13 cellular contexts compared by ENCODE assay signal in genomic region chr11:102320679-102321078, GRCh38. TPM values are rescaled to one million over a fixed set of nuclear protein-coding genes. Genes with fewer than 3 reads are reported as not detected.
DNase-seq lines count a peak whose midpoint lies in the region; ATAC-seq, FAIRE-seq and TF ChIP-seq lines count a peak whose summit lies in the region.
"Had no signal": no experiment of that assay in that cellular context is flagged by ENCODE, and none has a peak within 500 bp of the region (broad histone marks: within the 10 kb centered on the region; RNA-seq: fewer than 3 reads in every experiment).

No MANE protein-coding gene starts in this region.

- SMC1A ChIA-PET in GM12878 (lab: Charles Lee; ENCODE audit: uncharacterized antibody, unreplicated experiment): interaction anchor here (1.0 to 13.5 kb wide), 12 partner anchors 12 to 344 kb away, joined by 3 to 255 read pairs (median 5); no protein-coding TSS in a partner anchor

- ATAC-seq in GM12878: peak; percentile 4
- no peak for ATAC-seq in naive thymus-derived CD4-positive, alpha-beta T cell
- ATAC-seq in GM21381 (IDR thresholded peaks at IDR 0.05; ENCODE audit: unreplicated experiment): no peak
- ATAC-seq in HG03139 (IDR thresholded peaks at IDR 0.05; ENCODE audit: unreplicated experiment): no peak

- no peak for TF ChIP-seq RAD21 in GM12878 (IDR thresholded peaks at IDR 0.05; ENCODE audit: insufficient read depth, low read depth, low read length)

- no peak overlapping the region for H2AFZ ChIP-seq in GM12878 (ENCODE audit: control insufficient read depth, low read depth, low read length)

- no TSS peak for BruUV-seq in GM12878 (replicated peaks; lab: Mats Ljungman, UMichigan)

- no peak for TF ChIP-seq CTCF in GM12878 (IDR thresholded peaks at IDR 0.05 in 2 of 3, conservative IDR thresholded peaks at IDR 0.05 in 1 of 3; ENCODE audit: control insufficient read depth in 2 of 3, extremely low read depth in 1 of 3, insufficient read depth in 1 of 3, low read depth in 3 of 3, low read length in 3 of 3)

- H3K9ac ChIP-seq in GM12878 (ENCODE audit: control insufficient read depth, insufficient read depth, low read length): peak overlapping the region; percentile 85

- H4K20me1 ChIP-seq in GM12878 (ENCODE audit: control insufficient read depth, insufficient read depth): no peaks in the 10 kb centered on the region

- FAIRE-seq in GM12878 (lab: Jason Lieb, UNC): no peak

- RAD21 ChIA-PET in GM12878 (lab: Charles Lee; ENCODE audit: unreplicated experiment): interaction anchor here (0.7 to 5.0 kb wide), 9 partner anchors 8 to 345 kb away, joined by 3 to 61 read pairs (median 4); no protein-coding TSS in a partner anchor

- peaks cover 0 to 48% (median 19%) of the 10 kb centered on the region in 5 donors for H3K36me3 Mint-ChIP-seq in naive thymus-derived CD4-positive, alpha-beta T cell

- H3K27me3 Mint-ChIP-seq in naive thymus-derived CD4-positive, alpha-beta T cell: peaks cover 0 to 2% (median 0%) of the 10 kb centered on the region in 5 donors

- no peaks in the 10 kb centered on the region; the same call in 2 of the 3 replicates for H3K9me3 ChIP-seq in GM12878 (replicated peaks; ENCODE audit: control insufficient read depth, insufficient read depth, low read length)
- no peaks in the 10 kb centered on the region for H3K9me3 ChIP-seq in naive thymus-derived CD4-positive, alpha-beta T cell (ENCODE audit: control insufficient read depth in 2 of 3, low read length in 3 of 3)
- H3K9me3 ChIP-seq: neutrophil had no signal

- in situ Hi-C loops in GM12878 (cut with MboI): no loop called here

- peak overlapping the region; percentile 97 for H3K27ac ChIP-seq in GM12878 (ENCODE audit: control insufficient read depth, insufficient read depth)
- peak overlapping the region; percentile 97 for H3K27ac ChIP-seq in naive thymus-derived CD4-positive, alpha-beta T cell (ENCODE audit: low read depth, low read length)
- H3K27ac ChIP-seq: neutrophil had no signal

- H3K4me3 ChIP-seq in GM12878: peak overlapping the region; percentile 76
- H3K4me3 ChIP-seq in naive thymus-derived CD4-positive, alpha-beta T cell (ENCODE audit: low read length): peak overlapping the region; percentile 74

- no peak for TF ChIP-seq EP300 in GM12878 (IDR thresholded peaks at IDR 0.05; ENCODE audit: borderline replicate concordance in 1 of 2, control insufficient read depth in 1 of 2, low read depth in 2 of 2, low read length in 2 of 2)

- H3K4me2 ChIP-seq in GM12878 (ENCODE audit: control insufficient read depth, insufficient read depth): peak overlapping the region; percentile 92

- peaks cover 0 to 8% of the 10 kb centered on the region in 2 experiments; a peak in 3 of 4 replicates for H3K36me3 ChIP-seq in GM12878 (ENCODE audit: control insufficient read depth in 2 of 2, insufficient read depth in 2 of 2, low read length in 1 of 2)
- H3K36me3 ChIP-seq in naive thymus-derived CD4-positive, alpha-beta T cell (ENCODE audit: control insufficient read depth in 2 of 3, insufficient read depth in 3 of 3, low read length in 3 of 3): peaks cover 0 to 8% (median 0%) of the 10 kb centered on the region in 3 experiments
- H3K36me3 ChIP-seq: neutrophil had no signal

- H3K27me3 ChIP-seq in GM12878 (replicated peaks in 1 of 2; ENCODE audit: control insufficient read depth in 2 of 2, insufficient read depth in 2 of 2, low read length in 1 of 2): no peaks in the 10 kb centered on the region
- H3K27me3 ChIP-seq in naive thymus-derived CD4-positive, alpha-beta T cell (ENCODE audit: control insufficient read depth in 2 of 2, insufficient read depth in 2 of 2, low read length in 2 of 2): no peaks in the 10 kb centered on the region
- H3K27me3 ChIP-seq: neutrophil had no signal

- H3K27ac Mint-ChIP-seq in naive thymus-derived CD4-positive, alpha-beta T cell: peak overlapping the region; percentile 80 to 99 (median 94)

- peaks cover 0 to 6% (median 0%) of the 10 kb centered on the region in 11 donors for H3K9me3 Mint-ChIP-seq in naive thymus-derived CD4-positive, alpha-beta T cell

- CTCF ChIA-PET in GM12878 (lab: Yijun Ruan, JAX): interaction anchor here (0.5 to 4.8 kb wide), 10 partner anchors 21 to 678 kb away, joined by 3 to 86 read pairs (median 4); no protein-coding TSS in a partner anchor
- CTCF ChIA-PET in naive thymus-derived CD4-positive, alpha-beta T cell (lab: Charles Lee): interaction anchor here (0.7 to 17.6 kb wide), 2 partner anchors 15 to 27 kb away, joined by 3 to 354 read pairs; no protein-coding TSS in a partner anchor

- TF ChIP-seq POLR2A in GM19099 (IDR thresholded peaks at IDR 0.05; ENCODE audit: extremely low read depth, insufficient read length, low read depth) (peak; percentile 37), GM12878 (IDR thresholded peaks at IDR 0.05; ENCODE audit: low read depth, low read length) (no peak)

- DNase-seq in Ammon's horn (ENCODE audit: low spot score) (peak; percentile 71), GM12878 (ENCODE audit: low read depth, low spot score) (no peak), glomerular visceral epithelial cell (ENCODE audit: extremely low spot score) (no peak), SHP77 treated with DMSO at 0.1 percent for 48 hours (lab: John Stamatoyannopoulos, UW) (no peak)
- DNase-seq in naive thymus-derived CD4-positive, alpha-beta T cell: no peak
- DNase-seq: COR-L47, HCEC 1CT, NCI-H1436 treated with DMSO at 0.1 percent for 48 hours, RPMI8226 had no signal

- intact Hi-C loops in GM12878 (cut with micrococcal nuclease; ENCODE audit: unreplicated experiment): no loop called here
- intact Hi-C loops in naive thymus-derived CD4-positive, alpha-beta T cell (cut with micrococcal nuclease): no loop called here

- peak overlapping the region; percentile 85 to 98 (median 96) for H3K4me3 Mint-ChIP-seq in naive thymus-derived CD4-positive, alpha-beta T cell

- POLR2A ChIA-PET in GM12878 (lab: Charles Lee): interaction anchor here (0.6 to 2.8 kb wide), 5 partner anchors 8 to 291 kb away, joined by 3 to 10 read pairs (median 4); no protein-coding TSS in a partner anchor
- POLR2A ChIA-PET in naive thymus-derived CD4-positive, alpha-beta T cell (lab: Charles Lee): interaction anchor here (1.0 to 2.1 kb wide), 6 partner anchors 9 to 40 kb away, joined by 3 to 11 read pairs (median 4); no protein-coding TSS in a partner anchor

- 0 out of 2 replicates have a peak, but pooled peaks cover 3% of the 10 kb centered on the region for H3K4me1 ChIP-seq in GM12878 (ENCODE audit: control insufficient read depth, insufficient read depth, low read length)
- peaks cover 32 to 48% of the 10 kb centered on the region in 2 donors for H3K4me1 ChIP-seq in naive thymus-derived CD4-positive, alpha-beta T cell (ENCODE audit: control insufficient read depth in 2 of 2, insufficient read depth in 2 of 2, low read length in 2 of 2)

- peaks cover 86% of the 10 kb centered on the region for H3K79me2 ChIP-seq in GM12878 (ENCODE audit: control insufficient read depth, insufficient read depth, low read length)

- peaks cover 46 to 86% (median 68%) of the 10 kb centered on the region in 7 donors for H3K4me1 Mint-ChIP-seq in naive thymus-derived CD4-positive, alpha-beta T cell

TF ChIP-seq in GM12878, 131 proteins besides CTCF, POLR2A, EP300 and RAD21 (continues in another document):
- no peak for TF ChIP-seq MEF2A (IDR thresholded peaks at IDR 0.05; ENCODE audit: insufficient read depth, low read depth, low read length)
- TF ChIP-seq YBX1 (IDR thresholded peaks at IDR 0.05): no peak
- no peak for TF ChIP-seq KDM1A (IDR thresholded peaks at IDR 0.05; ENCODE audit: borderline replicate concordance)
- TF ChIP-seq ZNF217 (IDR thresholded peaks at IDR 0.05): no peak
- no peak for TF ChIP-seq HDGF (IDR thresholded peaks at IDR 0.05)

RNA-seq across cellular contexts. Expression of gene BIRC3, which starts 3.4 kb away (rescaled TPM):
- 365 and 388 TPM in 2 replicates for total RNA-seq in GM12878 (2013; cell fraction: nucleolus; rRNA removed)
- total RNA-seq in GM12878 (2014; rRNA removed): 79.4 and 101 TPM in 2 replicates
- 134 and 136 TPM in 2 replicates for total RNA-seq in GM12878 (2014; rRNA removed; fragmentation: Illumina TruSeq; extraction: Trizol)
- 85.5 and 88.0 TPM in 2 replicates for total RNA-seq in GM12878 (2021)
- 22.3 TPM for polyA plus RNA-seq in GM12878 (2011; ENCODE audit: low read depth)
- 351 and 618 TPM in 2 replicates for polyA plus RNA-seq in GM12878 (2011; rRNA removed)
- 93.8 and 107 TPM in 2 replicates for polyA plus RNA-seq in GM12878 (2011; cell fraction: cytosol; rRNA removed)
- polyA plus RNA-seq in GM12878 (2011; cell fraction: nucleus; rRNA removed): 169 and 198 TPM in 2 replicates
- polyA plus RNA-seq in GM12878 (2012): 37.8 and 62.2 TPM in 2 replicates
- polyA plus RNA-seq in GM12878 (2014; fragmentation: Illumina TruSeq; extraction: Trizol): 102 and 135 TPM in 2 replicates
- 10 to 100 TPM; 63.8 to 92.9 TPM for polyA plus RNA-seq in GM12878 (2014; fragmentation: Nextera tagmentation; extraction: Ambion mirVana)
- 53.4 and 70.7 TPM in 2 replicates for polyA plus RNA-seq in GM12878 (2014; rRNA removed)
- polyA plus RNA-seq in GM12878 (2016; fragmentation: Nextera tagmentation; extraction: Ambion mirVana): 10 to 100 TPM; 42.1 to 56.9 TPM
- polyA minus RNA-seq in GM12878 (2011; rRNA and poly(A)+ RNA removed): 200 and 265 TPM in 2 replicates
- 83.1 and 90.7 TPM in 2 replicates for polyA minus RNA-seq in GM12878 (2011; cell fraction: cytosol; rRNA and poly(A)+ RNA removed)
- polyA minus RNA-seq in GM12878 (2011; cell fraction: nucleus; rRNA and poly(A)+ RNA removed): 108 and 125 TPM in 2 replicates
- 100 to 1,000 TPM in 3 of 5 experiments, 10 to 100 TPM in 2; 62.3 to 160 (median 128) TPM for total RNA-seq in naive thymus-derived CD4-positive, alpha-beta T cell
- 10 to 100 TPM; 18.8 to 47.7 TPM for polyA plus RNA-seq in naive thymus-derived CD4-positive, alpha-beta T cell

RNA-seq across cellular contexts. Expression of gene BIRC2, which starts 26.3 kb away (rescaled TPM):
- total RNA-seq in GM12878 (2013; cell fraction: nucleolus; rRNA removed): 192 and 210 TPM in 2 replicates
- total RNA-seq in GM12878 (2014; rRNA removed) (25.1 and 30.8 TPM in 2 replicates), GM12878 (2014; rRNA removed; fragmentation: Illumina TruSeq; extraction: Trizol) (33.4 and 33.9 TPM in 2 replicates), GM12878 (2021) (23.2 and 24.3 TPM in 2 replicates)
- 11.0 TPM for polyA plus RNA-seq in GM12878 (2011; ENCODE audit: low read depth)
- polyA plus RNA-seq in GM12878 (2011; rRNA removed) (75.8 and 118 TPM in 2 replicates), GM12878 (2014; fragmentation: Illumina TruSeq; extraction: Trizol) (31.8 and 44.0 TPM in 2 replicates), GM12878 (2014; fragmentation: Nextera tagmentation; extraction: Ambion mirVana) (10 to 100 TPM; 13.8 to 17.8 TPM), GM12878 (2014; rRNA removed) (16.1 and 21.4 TPM in 2 replicates), GM12878 (2016; fragmentation: Nextera tagmentation; extraction: Ambion mirVana) (10 to 100 TPM; 27.9 to 30.2 TPM)
- polyA plus RNA-seq in GM12878 (2011; cell fraction: cytosol; rRNA removed): 38.3 and 48.2 TPM in 2 replicates
- 77.2 and 113 TPM in 2 replicates for polyA plus RNA-seq in GM12878 (2011; cell fraction: nucleus; rRNA removed)
- 18.8 and 22.7 TPM in 2 replicates for polyA plus RNA-seq in GM12878 (2012)
- 76.5 and 81.3 TPM in 2 replicates for polyA minus RNA-seq in GM12878 (2011; rRNA and poly(A)+ RNA removed)
- polyA minus RNA-seq in GM12878 (2011; cell fraction: cytosol; rRNA and poly(A)+ RNA removed): 13.5 and 14.9 TPM in 2 replicates
- 93.9 and 98.3 TPM in 2 replicates for polyA minus RNA-seq in GM12878 (2011; cell fraction: nucleus; rRNA and poly(A)+ RNA removed)
- 100 to 1,000 TPM in 1 of 5 experiments, 10 to 100 TPM in 4; 37.5 to 103 (median 72.0) TPM for total RNA-seq in naive thymus-derived CD4-positive, alpha-beta T cell
- 10 to 100 TPM; 35.2 to 42.8 TPM for polyA plus RNA-seq in naive thymus-derived CD4-positive, alpha-beta T cell
